26 cellular contexts compared by ENCODE assay signal in genomic region chr10:12966067-12966466, GRCh38. TPM values are rescaled to one million over a fixed set of nuclear protein-coding genes. Genes with fewer than 3 reads are reported as not detected.
A peak's percentile ranks its signal among the peaks of the same experiment; 100 is the strongest.
DNase-seq lines count a peak whose midpoint lies in the region; ATAC-seq and TF ChIP-seq lines count a peak whose summit lies in the region.
"Had no signal": no experiment of that assay in that cellular context is flagged by ENCODE, and none has a peak within 500 bp of the region (broad histone marks: within the 10 kb centered on the region; RNA-seq: fewer than 3 reads in every experiment).

No MANE protein-coding gene starts in this region.

- peak; percentile 56 to 60 for ATAC-seq in activated T-cell treated with anti-CD3 and anti-CD28 coated beads, Interleukin-2, amount 50 U/mL, for 4 hours
- peak; percentile 99 for ATAC-seq in activated T-helper 17 cell treated with anti-CD3 and anti-CD28 coated beads, Interleukin-2, amount 50 U/mL, for 72 hours (replicated peaks)
- peak; percentile 41 for ATAC-seq in foreskin keratinocyte
- ATAC-seq in stimulated activated memory B cell treated with anti-CD40 and anti-IgM and Interleukin-4, amounts not matched to agents 10 μg/mL and 1 μg/mL and 100 μg/mL, for 72 hours = no peak
- ATAC-seq in GM21390 (IDR thresholded peaks at IDR 0.05; ENCODE audit: unreplicated experiment) = no peak
- ATAC-seq: A549, GM23338 had no signal

- H3K27ac Mint-ChIP-seq in activated T-helper 17 cell treated with anti-CD3 and anti-CD28 coated beads, Interleukin-2, amount 50 U/mL, for 72 hours = peak overlapping the region; percentile 30
- H3K27ac Mint-ChIP-seq in type B pancreatic cell = no peak overlapping the region
- H3K27ac Mint-ChIP-seq in stimulated activated memory B cell treated with anti-CD40 and anti-IgM and Interleukin-4, amounts not matched to agents 10 μg/mL and 1 μg/mL and 100 μg/mL, for 72 hours = no peak overlapping the region
- H3K27ac Mint-ChIP-seq: CD4-positive, alpha-beta memory T cell; GM23338; H9 had no signal

- no peak for DNase-seq in activated T-cell treated with anti-CD3 and anti-CD28 coated beads, Interleukin-2, amount 50 U/mL, for 4 hours
- no peak for DNase-seq in activated T-cell treated with anti-CD3 and anti-CD28 coated beads, Interleukin-2, amount 50 U/mL, for 48 hours
- DNase-seq in foreskin keratinocyte (no peak), type B pancreatic cell (ENCODE audit: extremely low spot score, unreplicated experiment) (peak; percentile 29), transverse colon (no peak)
- DNase-seq: C1 segment of cervical spinal cord; CD4-positive, alpha-beta memory T cell; COR-L47; DMS53; H9; NCI-H1092 treated with DMSO at 0.1 percent for 48 hours; NCI-H1436; NCI-H187; NCI-H2081 treated with DMSO at 0.1 percent for 48 hours; NCI-H2171; NCI-H226; NCI-H524; NCI-H774; SIG-M5 had no signal

- peaks cover 4 to 6% of the 10 kb centered on the region in 2 donors for H3K9me3 ChIP-seq in transverse colon

- no peak for TF ChIP-seq EP300 in transverse colon (IDR thresholded peaks at IDR 0.05; ENCODE audit: low read depth)

- H3K9me3 Mint-ChIP-seq in activated T-cell treated with anti-CD3 and anti-CD28 coated beads, Interleukin-2, amount 50 U/mL, for 4 hours = peaks cover 24% of the 10 kb centered on the region
- H3K9me3 Mint-ChIP-seq in activated T-helper 17 cell treated with anti-CD3 and anti-CD28 coated beads, Interleukin-2, amount 50 U/mL, for 72 hours = peaks cover 10% of the 10 kb centered on the region
- no peaks in the 10 kb centered on the region for H3K9me3 Mint-ChIP-seq in type B pancreatic cell
- peaks cover 21% of the 10 kb centered on the region for H3K9me3 Mint-ChIP-seq in stimulated activated memory B cell treated with anti-CD40 and anti-IgM and Interleukin-4, amounts not matched to agents 10 μg/mL and 1 μg/mL and 100 μg/mL, for 72 hours

- peaks cover 5% of the 10 kb centered on the region for H3K27me3 Mint-ChIP-seq in activated T-cell treated with anti-CD3 and anti-CD28 coated beads, Interleukin-2, amount 50 U/mL, for 4 hours (ENCODE audit: low read depth)
- H3K27me3 Mint-ChIP-seq in activated T-helper 17 cell treated with anti-CD3 and anti-CD28 coated beads, Interleukin-2, amount 50 U/mL, for 72 hours = peaks cover 37% of the 10 kb centered on the region
- H3K27me3 Mint-ChIP-seq in type B pancreatic cell = no peaks in the 10 kb centered on the region
- peaks cover 38% of the 10 kb centered on the region for H3K27me3 Mint-ChIP-seq in stimulated activated memory B cell treated with anti-CD40 and anti-IgM and Interleukin-4, amounts not matched to agents 10 μg/mL and 1 μg/mL and 100 μg/mL, for 72 hours

- WGBS in transverse colon (ENCODE audit: low coverage in 1 of 2), 2 donors = 80% methylated on average over 2 to 5 of the region's 5 CpGs

- H3K36me3 ChIP-seq in transverse colon = no peaks in the 10 kb centered on the region

- TF ChIP-seq CTCF in foreskin keratinocyte (conservative IDR thresholded peaks at IDR 0.05) = no peak
- TF ChIP-seq CTCF in type B pancreatic cell (conservative IDR thresholded peaks at IDR 0.05) = no peak
- no peak for TF ChIP-seq CTCF in transverse colon (IDR thresholded peaks at IDR 0.05)

- intact Hi-C loops in transverse colon (cut with DNase I; ENCODE audit: low total_unique reads) = no loop called here

- H3K4me1 Mint-ChIP-seq in activated T-cell treated with anti-CD3 and anti-CD28 coated beads, Interleukin-2, amount 50 U/mL, for 4 hours (ENCODE audit: low read depth) = no peaks in the 10 kb centered on the region
- H3K4me1 Mint-ChIP-seq in activated T-helper 17 cell treated with anti-CD3 and anti-CD28 coated beads, Interleukin-2, amount 50 U/mL, for 72 hours = no peaks in the 10 kb centered on the region
- peaks cover 5% of the 10 kb centered on the region for H3K4me1 Mint-ChIP-seq in type B pancreatic cell (ENCODE audit: unreplicated experiment)
- no peaks in the 10 kb centered on the region for H3K4me1 Mint-ChIP-seq in stimulated activated memory B cell treated with anti-CD40 and anti-IgM and Interleukin-4, amounts not matched to agents 10 μg/mL and 1 μg/mL and 100 μg/mL, for 72 hours
- H3K4me1 Mint-ChIP-seq: CD4-positive, alpha-beta memory T cell; GM23338 had no signal

- no peaks in the 10 kb centered on the region for H3K36me3 Mint-ChIP-seq in activated T-cell treated with anti-CD3 and anti-CD28 coated beads, Interleukin-2, amount 50 U/mL, for 4 hours (ENCODE audit: insufficient read depth)
- H3K36me3 Mint-ChIP-seq in activated T-helper 17 cell treated with anti-CD3 and anti-CD28 coated beads, Interleukin-2, amount 50 U/mL, for 72 hours (ENCODE audit: low read depth) = no peaks in the 10 kb centered on the region
- peaks cover 4% of the 10 kb centered on the region for H3K36me3 Mint-ChIP-seq in type B pancreatic cell
- no peaks in the 10 kb centered on the region for H3K36me3 Mint-ChIP-seq in stimulated activated memory B cell treated with anti-CD40 and anti-IgM and Interleukin-4, amounts not matched to agents 10 μg/mL and 1 μg/mL and 100 μg/mL, for 72 hours
- H3K36me3 Mint-ChIP-seq: CD4-positive, alpha-beta memory T cell had no signal

- H3K4me1 ChIP-seq in foreskin keratinocyte = no peaks in the 10 kb centered on the region
- H3K4me1 ChIP-seq in transverse colon = peaks cover 0 to 12% (median 5%) of the 10 kb centered on the region in 4 donors
- H3K4me1 ChIP-seq: A549 had no signal

- peaks cover 7% of the 10 kb centered on the region for H3K27me3 ChIP-seq in foreskin keratinocyte
- no peaks in the 10 kb centered on the region for H3K27me3 ChIP-seq in transverse colon

- H3K4me3 ChIP-seq in transverse colon = no peak overlapping the region
- H3K4me3 ChIP-seq: A549, GM23338 had no signal

- in situ Hi-C loops in transverse colon (cut with MboI; ENCODE audit: low pct_ligation_motif_present in 1 of 4, low pct_unique_long_range_greater_than_20kb in 1 of 4, low sequenced_read_pairs in 3 of 4) = no loop called here

- no peak for TF ChIP-seq POLR2A in transverse colon (IDR thresholded peaks at IDR 0.05)

- H3K27ac ChIP-seq in foreskin keratinocyte (no peak overlapping the region), transverse colon (no peak overlapping the region)
- H3K27ac ChIP-seq: A549 had no signal

- H3K4me3 Mint-ChIP-seq in activated T-cell treated with anti-CD3 and anti-CD28 coated beads, Interleukin-2, amount 50 U/mL, for 4 hours = no peak overlapping the region
- no peak overlapping the region for H3K4me3 Mint-ChIP-seq in activated T-helper 17 cell treated with anti-CD3 and anti-CD28 coated beads, Interleukin-2, amount 50 U/mL, for 72 hours
- no peak overlapping the region for H3K4me3 Mint-ChIP-seq in type B pancreatic cell
- H3K4me3 Mint-ChIP-seq in stimulated activated memory B cell treated with anti-CD40 and anti-IgM and Interleukin-4, amounts not matched to agents 10 μg/mL and 1 μg/mL and 100 μg/mL, for 72 hours = no peak overlapping the region
- H3K4me3 Mint-ChIP-seq: CD4-positive, alpha-beta memory T cell; GM23338; H9 had no signal

RNA-seq across cellular contexts. Expression of gene CCDC3, which starts 35.4 kb away (rescaled TPM):
- under 1 TPM; 0.08 to 0.16 (median 0.10) TPM for total RNA-seq in activated T-cell treated with anti-CD3 and anti-CD28 coated beads, Interleukin-2, amount 50 U/mL, for 4 hours
- total RNA-seq in activated T-helper 17 cell treated with anti-CD3 and anti-CD28 coated beads, Interleukin-2, amount 50 U/mL, for 72 hours = 1 to 10 TPM in 1 of 2 donors, under 1 TPM in 1; 0.26 to 2.5 TPM
- total RNA-seq in foreskin keratinocyte (0.20 and 0.32 TPM in 2 replicates), type B pancreatic cell (ENCODE audit: low replicate concordance) (17.6 and 44.7 TPM in 2 replicates), transverse colon (1 to 10 TPM in 2 of 4 donors, under 1 TPM in 2; 0.75 to 2.2 (median 1.3) TPM)
- polyA plus RNA-seq in foreskin keratinocyte = 0.21 and 0.51 TPM in 2 replicates
- total RNA-seq: CD4-positive, alpha-beta memory T cell; G401; HT-29 had no signal
- polyA plus RNA-seq: CD4-positive, alpha-beta memory T cell had no signal

Comparison
In these comparisons a context has a peak if more than half of its experiments do, and no peak if none do; other contexts are left out.
1. ATAC-seq: peak in activated T-cell treated with anti-CD3 and anti-CD28 coated beads, Interleukin-2, amount 50 U/mL, for 4 hours (2 of 2), activated T-helper 17 cell treated with anti-CD3 and anti-CD28 coated beads, Interleukin-2, amount 50 U/mL, for 72 hours (single experiment) and foreskin keratinocyte (single experiment); none in stimulated activated memory B cell treated with anti-CD40 and anti-IgM and Interleukin-4, amounts not matched to agents 10 μg/mL and 1 μg/mL and 100 μg/mL, for 72 hours (single experiment) and GM21390 (single experiment).